8 cellular contexts compared by ENCODE assay signal in genomic region chrX:48957477-48957826, GRCh38. TPM values are rescaled to one million over a fixed set of nuclear protein-coding genes. Genes with fewer than 3 reads are reported as not detected.
DNase-seq lines count a peak whose midpoint lies in the region; ATAC-seq and TF ChIP-seq lines count a peak whose summit lies in the region.

Gene OTUD5, minus strand, starts transcription at chrX:48957607. Its CDS starts 37 bp downstream, at chrX:48957570.

- POLR2A ChIA-PET in OCI-LY7 (lab: Charles Lee) = interaction anchor here (0.7 kb wide), 1 partner anchor 153 kb away, joined by 4 read pairs; no protein-coding TSS in a partner anchor

- peaks cover 7% of the 10 kb centered on the region for H3K36me3 Mint-ChIP-seq in type B pancreatic cell

- peak within 1 kb of the TSS; percentile 91 for H3K4me3 ChIP-seq in OCI-LY7 (ENCODE audit: low read depth, low read length, poor library complexity, severe bottlenecking)
- H3K4me3 ChIP-seq in parathyroid adenoma (ENCODE audit: low read depth, low read length) = peak within 1 kb of the TSS; percentile 88

- no TSS peak for BruUV-seq in OCI-LY7 (replicated peaks; lab: Mats Ljungman, UMichigan)

- H3K27me3 ChIP-seq in parathyroid adenoma (ENCODE audit: control insufficient read depth, insufficient read depth, low read length) = no peaks in the 10 kb centered on the region

- H3K27ac Mint-ChIP-seq in type B pancreatic cell = peak within 1 kb of the TSS; percentile 100

- H3K9me3 Mint-ChIP-seq in type B pancreatic cell = no peaks in the 10 kb centered on the region

- no peak within 1 kb of the TSS; the same call in 1 of the 2 replicates for H2AFZ ChIP-seq in OCI-LY7 (ENCODE audit: low read length)
- peak within 1 kb of the TSS; percentile 43 for H2AFZ ChIP-seq in parathyroid adenoma

- H3K4me1 ChIP-seq in OCI-LY7 (ENCODE audit: insufficient read depth, low read length, poor library complexity, severe bottlenecking) (peaks cover 50% of the 10 kb centered on the region), parathyroid adenoma (peaks cover 14% of the 10 kb centered on the region)

- no peaks in the 10 kb centered on the region for H3K27me3 Mint-ChIP-seq in type B pancreatic cell

- peaks cover 46% of the 10 kb centered on the region for H3K79me2 ChIP-seq in OCI-LY7 (ENCODE audit: insufficient read depth, low read depth, low read length)
- peaks cover 34% of the 10 kb centered on the region for H3K79me2 ChIP-seq in parathyroid adenoma

- H3K4me2 ChIP-seq in OCI-LY7 (ENCODE audit: low read length) (peak within 1 kb of the TSS; percentile 86), parathyroid adenoma (ENCODE audit: low read length) (peak within 1 kb of the TSS; percentile 85)

- CTCF ChIA-PET in OCI-LY7 (lab: Charles Lee; ENCODE audit: unreplicated experiment) = no interaction called here

- no peaks in the 10 kb centered on the region for H3K9me2 ChIP-seq in OCI-LY7 (ENCODE audit: insufficient read depth, low read length)

- H3K9ac ChIP-seq in parathyroid adenoma = no peak within 1 kb of the TSS

- TF ChIP-seq CTCF in OCI-LY7 (conservative IDR thresholded peaks at IDR 0.05; ENCODE audit: low read length) (no peak), parathyroid adenoma (IDR thresholded peaks at IDR 0.05) (no peak), type B pancreatic cell (conservative IDR thresholded peaks at IDR 0.05) (no peak)

- DNase-seq in ACHN = peak; percentile 52
- peak; percentile 79 for DNase-seq in OCI-LY7 (ENCODE audit: low spot score)
- DNase-seq in activated gamma-delta T cell treated with Interleukin-2 at 50 U/mL for 16 hours = peak; percentile 76
- DNase-seq in Right ventricle myocardium inferior (ENCODE audit: missing footprints) = peak; percentile 74
- no peak for DNase-seq in type B pancreatic cell (ENCODE audit: extremely low spot score, unreplicated experiment)

- intact Hi-C loops in OCI-LY7 (cut with micrococcal nuclease; ENCODE audit: unreplicated experiment) = loop anchor here (2.0 to 5.0 kb wide), 3 partner anchors 19 to 220 kb away; partner anchors contain the start of gene PIM2
- intact Hi-C loops in Right ventricle myocardium inferior (cut with DNase I) = loop anchor here (5.0 kb wide), 3 partner anchors 40 to 155 kb away; partner anchors contain the start of genes HDAC6, PIM2 and TFE3

- H3K27ac ChIP-seq in OCI-LY7 (ENCODE audit: low read depth, low read length, poor library complexity, severe bottlenecking) = peak within 1 kb of the TSS; percentile 93
- peak within 1 kb of the TSS; percentile 98 for H3K27ac ChIP-seq in parathyroid adenoma

- H4K20me1 ChIP-seq in OCI-LY7 (ENCODE audit: insufficient read depth, low read length) = no peaks in the 10 kb centered on the region

- H3K36me3 ChIP-seq in OCI-LY7 (ENCODE audit: insufficient read depth, low read length) (peaks cover 34% of the 10 kb centered on the region), parathyroid adenoma (ENCODE audit: control insufficient read depth, insufficient read depth, low read length) (no peaks in the 10 kb centered on the region)

- peak; percentile 44 for ATAC-seq in GM18907 (IDR thresholded peaks at IDR 0.05; ENCODE audit: unreplicated experiment)
- peak; percentile 29 for ATAC-seq in HG03175 (IDR thresholded peaks at IDR 0.05; ENCODE audit: unreplicated experiment)
- no peak for ATAC-seq in Right ventricle myocardium inferior

- H3K9me3 ChIP-seq in OCI-LY7 (ENCODE audit: low read length) (no peaks in the 10 kb centered on the region), parathyroid adenoma (ENCODE audit: control insufficient read depth, low read length) (no peaks in the 10 kb centered on the region)

- peak within 1 kb of the TSS; percentile 100 for H3K4me3 Mint-ChIP-seq in type B pancreatic cell

- H3K4me1 Mint-ChIP-seq in type B pancreatic cell (ENCODE audit: unreplicated experiment) = no peaks in the 10 kb centered on the region

- in situ Hi-C loops in ACHN (cut with HindIII; ENCODE audit: low pct_ligation_motif_present, low pct_unique_long_range_greater_than_20kb, low sequenced_read_pairs) = no loop called here

RNA-seq across cellular contexts. Expression of gene OTUD5, which starts in this region (rescaled TPM):
- total RNA-seq in OCI-LY7 (2014; rRNA removed; shearing (Covaris generic)) = 33.3 and 38.5 TPM in 2 replicates
- 51.7 and 55.7 TPM in 2 replicates for total RNA-seq in OCI-LY7 (2022)
- total RNA-seq in Right ventricle myocardium inferior = 19.8 TPM
- total RNA-seq in type B pancreatic cell (ENCODE audit: low replicate concordance) = 49.5 and 53.1 TPM in 2 replicates
